Comparison of ENCODE assay signal across 2 cellular contexts in the genomic region with DNA sequence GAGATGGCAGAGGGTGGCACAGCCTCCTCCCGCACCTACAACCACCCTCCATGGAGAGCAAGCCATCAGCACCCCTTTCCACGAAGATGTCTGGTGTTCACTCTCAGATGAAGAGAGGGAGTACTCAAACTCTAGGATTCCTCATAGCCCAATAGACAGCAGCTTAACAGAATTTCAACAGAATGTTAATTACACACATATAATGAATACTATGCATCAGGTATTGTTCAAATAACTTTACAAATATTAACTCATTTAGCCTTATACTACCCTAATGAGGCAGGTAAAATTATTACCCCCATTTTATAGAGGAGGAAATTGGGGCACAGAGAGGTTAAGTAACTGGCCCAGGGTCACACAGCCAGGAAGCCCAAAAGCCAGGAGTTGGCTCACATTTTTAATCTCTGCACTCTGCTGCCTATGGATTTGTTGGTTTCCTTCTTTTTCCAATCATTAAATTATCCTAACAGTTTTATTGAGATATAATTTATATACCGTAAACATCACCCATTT.
TF ChIP-seq lines count a peak whose summit lies in the region.

No MANE protein-coding gene starts in this region.

TF ChIP-seq in liver, 16 proteins besides CTCF, POLR2A, EP300 and RAD21 (continued from another document):
- TF ChIP-seq SP1 (IDR thresholded peaks at IDR 0.05) (no peak), HNF4G (IDR thresholded peaks at IDR 0.05) (no peak)
- TF ChIP-seq, protein P1, sequence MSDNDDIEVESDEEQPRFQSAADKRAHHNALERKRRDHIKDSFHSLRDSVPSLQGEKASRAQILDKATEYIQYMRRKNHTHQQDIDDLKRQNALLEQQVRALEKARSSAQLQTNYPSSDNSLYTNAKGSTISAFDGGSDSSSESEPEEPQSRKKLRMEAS (IDR thresholded peaks at IDR 0.05) = no peak
- TF ChIP-seq, protein P2, sequence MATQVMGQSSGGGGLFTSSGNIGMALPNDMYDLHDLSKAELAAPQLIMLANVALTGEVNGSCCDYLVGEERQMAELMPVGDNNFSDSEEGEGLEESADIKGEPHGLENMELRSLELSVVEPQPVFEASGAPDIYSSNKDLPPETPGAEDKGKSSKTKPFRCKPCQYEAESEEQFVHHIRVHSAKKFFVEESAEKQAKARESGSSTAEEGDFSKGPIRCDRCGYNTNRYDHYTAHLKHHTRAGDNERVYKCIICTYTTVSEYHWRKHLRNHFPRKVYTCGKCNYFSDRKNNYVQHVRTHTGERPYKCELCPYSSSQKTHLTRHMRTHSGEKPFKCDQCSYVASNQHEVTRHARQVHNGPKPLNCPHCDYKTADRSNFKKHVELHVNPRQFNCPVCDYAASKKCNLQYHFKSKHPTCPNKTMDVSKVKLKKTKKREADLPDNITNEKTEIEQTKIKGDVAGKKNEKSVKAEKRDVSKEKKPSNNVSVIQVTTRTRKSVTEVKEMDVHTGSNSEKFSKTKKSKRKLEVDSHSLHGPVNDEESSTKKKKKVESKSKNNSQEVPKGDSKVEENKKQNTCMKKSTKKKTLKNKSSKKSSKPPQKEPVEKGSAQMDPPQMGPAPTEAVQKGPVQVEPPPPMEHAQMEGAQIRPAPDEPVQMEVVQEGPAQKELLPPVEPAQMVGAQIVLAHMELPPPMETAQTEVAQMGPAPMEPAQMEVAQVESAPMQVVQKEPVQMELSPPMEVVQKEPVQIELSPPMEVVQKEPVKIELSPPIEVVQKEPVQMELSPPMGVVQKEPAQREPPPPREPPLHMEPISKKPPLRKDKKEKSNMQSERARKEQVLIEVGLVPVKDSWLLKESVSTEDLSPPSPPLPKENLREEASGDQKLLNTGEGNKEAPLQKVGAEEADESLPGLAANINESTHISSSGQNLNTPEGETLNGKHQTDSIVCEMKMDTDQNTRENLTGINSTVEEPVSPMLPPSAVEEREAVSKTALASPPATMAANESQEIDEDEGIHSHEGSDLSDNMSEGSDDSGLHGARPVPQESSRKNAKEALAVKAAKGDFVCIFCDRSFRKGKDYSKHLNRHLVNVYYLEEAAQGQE (IDR thresholded peaks at IDR 0.05) = no peak

TF ChIP-seq in GM23338, 12 proteins besides CTCF, POLR2A, EP300 and RAD21 (continued from another document):
- no peak for TF ChIP-seq EZH2 (IDR thresholded peaks at IDR 0.05; ENCODE audit: low read depth, unreplicated experiment)
- no peak for TF ChIP-seq NANOG (IDR thresholded peaks at IDR 0.05; ENCODE audit: borderline replicate concordance)
- TF ChIP-seq STAT1 (IDR thresholded peaks at IDR 0.05; ENCODE audit: unreplicated experiment) = no peak
- TF ChIP-seq, protein P2 (IDR thresholded peaks at IDR 0.05; ENCODE audit: unreplicated experiment) = no peak
- no peak for TF ChIP-seq POLR2AphosphoS5 (IDR thresholded peaks at IDR 0.05; ENCODE audit: low read depth)
- no peak for TF ChIP-seq ZNF331 (CRISPR knock-in tag; IDR thresholded peaks at IDR 0.05; ENCODE audit: low read depth)
TF ChIP-seq in GM23338: peak in this region for 0.
